In genomic region chr16:31507617-31507928, GRCh38 we compare ENCODE assay signal across 1 cellular context.
TF ChIP-seq lines count a peak whose summit lies in the region.

No MANE protein-coding gene starts in this region.

TF ChIP-seq in endothelial cell of umbilical vein, 7 proteins besides CTCF, POLR2A, EP300 and RAD21 (continued from another document):
- no peak for TF ChIP-seq EZH2 (IDR thresholded peaks at IDR 0.05; ENCODE audit: borderline replicate concordance, low read depth, low read length, severe bottlenecking)
